ENCODE assay signal across 1 cellular context in genomic region chr5:179914032-179914755, GRCh38.
TF ChIP-seq lines count a peak whose summit lies in the region.

No MANE protein-coding gene starts in this region.

TF ChIP-seq in K562, 482 proteins besides CTCF, POLR2A, EP300 and RAD21 (continued from another document and continues in another):
- TF ChIP-seq MGA (IDR thresholded peaks at IDR 0.05) (peak; percentile 32), NR2C1 (IDR thresholded peaks at IDR 0.05) (peak; percentile 87), NR2C1 (tag; IDR thresholded peaks at IDR 0.05) (peak; percentile 92), THRAP3 (IDR thresholded peaks at IDR 0.05; ENCODE audit: borderline replicate concordance) (no peak), BCL6 (CRISPR knock-in tag; IDR thresholded peaks at IDR 0.05) (no peak), ETV1 (tag; conservative IDR thresholded peaks at IDR 0.05; ENCODE audit: low read depth) (no peak), ELF2 (CRISPR knock-in tag; IDR thresholded peaks at IDR 0.05) (no peak), FOXK1 (CRISPR knock-in tag; IDR thresholded peaks at IDR 0.05; ENCODE audit: borderline replicate concordance) (no peak), HOMEZ (CRISPR knock-in tag; IDR thresholded peaks at IDR 0.05) (no peak), SMAD2 (IDR thresholded peaks at IDR 0.05; ENCODE audit: low read depth, low read length) (no peak), SMARCB1 (IDR thresholded peaks at IDR 0.05; ENCODE audit: insufficient read length, low read depth) (no peak), HDAC3 (IDR thresholded peaks at IDR 0.05; ENCODE audit: borderline replicate concordance, partially characterized antibody) (no peak), TAF1 (IDR thresholded peaks at IDR 0.05; ENCODE audit: control insufficient read depth, extremely low read depth, insufficient read depth, low read length, severe bottlenecking) (no peak), CBFB (CRISPR knock-in tag; IDR thresholded peaks at IDR 0.05) (no peak)
- TF ChIP-seq, protein P1, sequence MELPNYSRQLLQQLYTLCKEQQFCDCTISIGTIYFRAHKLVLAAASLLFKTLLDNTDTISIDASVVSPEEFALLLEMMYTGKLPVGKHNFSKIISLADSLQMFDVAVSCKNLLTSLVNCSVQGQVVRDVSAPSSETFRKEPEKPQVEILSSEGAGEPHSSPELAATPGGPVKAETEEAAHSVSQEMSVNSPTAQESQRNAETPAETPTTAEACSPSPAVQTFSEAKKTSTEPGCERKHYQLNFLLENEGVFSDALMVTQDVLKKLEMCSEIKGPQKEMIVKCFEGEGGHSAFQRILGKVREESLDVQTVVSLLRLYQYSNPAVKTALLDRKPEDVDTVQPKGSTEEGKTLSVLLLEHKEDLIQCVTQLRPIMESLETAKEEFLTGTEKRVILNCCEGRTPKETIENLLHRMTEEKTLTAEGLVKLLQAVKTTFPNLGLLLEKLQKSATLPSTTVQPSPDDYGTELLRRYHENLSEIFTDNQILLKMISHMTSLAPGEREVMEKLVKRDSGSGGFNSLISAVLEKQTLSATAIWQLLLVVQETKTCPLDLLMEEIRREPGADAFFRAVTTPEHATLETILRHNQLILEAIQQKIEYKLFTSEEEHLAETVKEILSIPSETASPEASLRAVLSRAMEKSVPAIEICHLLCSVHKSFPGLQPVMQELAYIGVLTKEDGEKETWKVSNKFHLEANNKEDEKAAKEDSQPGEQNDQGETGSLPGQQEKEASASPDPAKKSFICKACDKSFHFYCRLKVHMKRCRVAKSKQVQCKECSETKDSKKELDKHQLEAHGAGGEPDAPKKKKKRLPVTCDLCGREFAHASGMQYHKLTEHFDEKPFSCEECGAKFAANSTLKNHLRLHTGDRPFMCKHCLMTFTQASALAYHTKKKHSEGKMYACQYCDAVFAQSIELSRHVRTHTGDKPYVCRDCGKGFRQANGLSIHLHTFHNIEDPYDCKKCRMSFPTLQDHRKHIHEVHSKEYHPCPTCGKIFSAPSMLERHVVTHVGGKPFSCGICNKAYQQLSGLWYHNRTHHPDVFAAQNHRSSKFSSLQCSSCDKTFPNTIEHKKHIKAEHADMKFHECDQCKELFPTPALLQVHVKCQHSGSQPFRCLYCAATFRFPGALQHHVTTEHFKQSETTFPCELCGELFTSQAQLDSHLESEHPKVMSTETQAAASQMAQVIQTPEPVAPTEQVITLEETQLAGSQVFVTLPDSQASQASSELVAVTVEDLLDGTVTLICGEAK (IDR thresholded peaks at IDR 0.05) = peak; percentile 75
- TF ChIP-seq, protein P1 (CRISPR knock-in tag; IDR thresholded peaks at IDR 0.05) = no peak
- TF ChIP-seq, protein P2, sequence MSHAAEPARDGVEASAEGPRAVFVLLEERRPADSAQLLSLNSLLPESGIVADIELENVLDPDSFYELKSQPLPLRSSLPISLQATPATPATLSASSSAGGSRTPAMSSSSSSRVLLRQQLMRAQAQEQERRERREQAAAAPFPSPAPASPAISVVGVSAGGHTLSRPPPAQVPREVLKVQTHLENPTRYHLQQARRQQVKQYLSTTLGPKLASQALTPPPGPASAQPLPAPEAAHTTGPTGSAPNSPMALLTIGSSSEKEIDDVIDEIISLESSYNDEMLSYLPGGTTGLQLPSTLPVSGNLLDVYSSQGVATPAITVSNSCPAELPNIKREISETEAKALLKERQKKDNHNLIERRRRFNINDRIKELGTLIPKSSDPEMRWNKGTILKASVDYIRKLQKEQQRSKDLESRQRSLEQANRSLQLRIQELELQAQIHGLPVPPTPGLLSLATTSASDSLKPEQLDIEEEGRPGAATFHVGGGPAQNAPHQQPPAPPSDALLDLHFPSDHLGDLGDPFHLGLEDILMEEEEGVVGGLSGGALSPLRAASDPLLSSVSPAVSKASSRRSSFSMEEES (CRISPR knock-in tag; IDR thresholded peaks at IDR 0.05) = no peak
- TF ChIP-seq, protein P3, sequence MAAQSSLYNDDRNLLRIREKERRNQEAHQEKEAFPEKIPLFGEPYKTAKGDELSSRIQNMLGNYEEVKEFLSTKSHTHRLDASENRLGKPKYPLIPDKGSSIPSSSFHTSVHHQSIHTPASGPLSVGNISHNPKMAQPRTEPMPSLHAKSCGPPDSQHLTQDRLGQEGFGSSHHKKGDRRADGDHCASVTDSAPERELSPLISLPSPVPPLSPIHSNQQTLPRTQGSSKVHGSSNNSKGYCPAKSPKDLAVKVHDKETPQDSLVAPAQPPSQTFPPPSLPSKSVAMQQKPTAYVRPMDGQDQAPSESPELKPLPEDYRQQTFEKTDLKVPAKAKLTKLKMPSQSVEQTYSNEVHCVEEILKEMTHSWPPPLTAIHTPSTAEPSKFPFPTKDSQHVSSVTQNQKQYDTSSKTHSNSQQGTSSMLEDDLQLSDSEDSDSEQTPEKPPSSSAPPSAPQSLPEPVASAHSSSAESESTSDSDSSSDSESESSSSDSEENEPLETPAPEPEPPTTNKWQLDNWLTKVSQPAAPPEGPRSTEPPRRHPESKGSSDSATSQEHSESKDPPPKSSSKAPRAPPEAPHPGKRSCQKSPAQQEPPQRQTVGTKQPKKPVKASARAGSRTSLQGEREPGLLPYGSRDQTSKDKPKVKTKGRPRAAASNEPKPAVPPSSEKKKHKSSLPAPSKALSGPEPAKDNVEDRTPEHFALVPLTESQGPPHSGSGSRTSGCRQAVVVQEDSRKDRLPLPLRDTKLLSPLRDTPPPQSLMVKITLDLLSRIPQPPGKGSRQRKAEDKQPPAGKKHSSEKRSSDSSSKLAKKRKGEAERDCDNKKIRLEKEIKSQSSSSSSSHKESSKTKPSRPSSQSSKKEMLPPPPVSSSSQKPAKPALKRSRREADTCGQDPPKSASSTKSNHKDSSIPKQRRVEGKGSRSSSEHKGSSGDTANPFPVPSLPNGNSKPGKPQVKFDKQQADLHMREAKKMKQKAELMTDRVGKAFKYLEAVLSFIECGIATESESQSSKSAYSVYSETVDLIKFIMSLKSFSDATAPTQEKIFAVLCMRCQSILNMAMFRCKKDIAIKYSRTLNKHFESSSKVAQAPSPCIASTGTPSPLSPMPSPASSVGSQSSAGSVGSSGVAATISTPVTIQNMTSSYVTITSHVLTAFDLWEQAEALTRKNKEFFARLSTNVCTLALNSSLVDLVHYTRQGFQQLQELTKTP (IDR thresholded peaks at IDR 0.05; ENCODE audit: low read depth in 1 of 2, partially characterized antibody in 2 of 2) = peak in 1 of 2 experiments; percentile 45
- TF ChIP-seq, protein P4, sequence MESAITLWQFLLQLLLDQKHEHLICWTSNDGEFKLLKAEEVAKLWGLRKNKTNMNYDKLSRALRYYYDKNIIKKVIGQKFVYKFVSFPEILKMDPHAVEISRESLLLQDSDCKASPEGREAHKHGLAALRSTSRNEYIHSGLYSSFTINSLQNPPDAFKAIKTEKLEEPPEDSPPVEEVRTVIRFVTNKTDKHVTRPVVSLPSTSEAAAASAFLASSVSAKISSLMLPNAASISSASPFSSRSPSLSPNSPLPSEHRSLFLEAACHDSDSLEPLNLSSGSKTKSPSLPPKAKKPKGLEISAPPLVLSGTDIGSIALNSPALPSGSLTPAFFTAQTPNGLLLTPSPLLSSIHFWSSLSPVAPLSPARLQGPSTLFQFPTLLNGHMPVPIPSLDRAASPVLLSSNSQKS (CRISPR knock-in tag; IDR thresholded peaks at IDR 0.05) = no peak
